Comparison of ENCODE assay signal across 8 cellular contexts in genomic region chr2:46915281-46915810, GRCh38. TPM values are rescaled to one million over a fixed set of nuclear protein-coding genes. Genes with fewer than 3 reads are reported as not detected.
A peak's percentile ranks its signal among the peaks of the same experiment; 100 is the strongest.
DNase-seq lines count a peak whose midpoint lies in the region; ATAC-seq, FAIRE-seq and TF ChIP-seq lines count a peak whose summit lies in the region.

Gene MCFD2 (minus strand): TSS chr2:46915806. CDS start chr2:46909171, 6,635 bp downstream.

- 0 out of 2 replicates have a peak, but pooled peaks cover 2% of the 10 kb centered on the region for H4K20me1 ChIP-seq in GM12878 (ENCODE audit: control insufficient read depth, insufficient read depth)

- in situ Hi-C loops in GM12878 (cut with MboI): loop anchor here (5.0 kb wide), 1 partner anchor 397 kb away; no protein-coding TSS in a partner anchor

- H3K4me3 ChIP-seq in BE2C (ENCODE audit: low read depth, low read length) (peak within 1 kb of the TSS; percentile 95), GM12878 (peak within 1 kb of the TSS; percentile 84), iPS-11a (ENCODE audit: low read depth, low read length) (peak within 1 kb of the TSS; percentile 93), skeletal muscle satellite cell (ENCODE audit: low read length) (peak within 1 kb of the TSS; percentile 87)

- intact Hi-C loops in GM12878 (cut with micrococcal nuclease; ENCODE audit: unreplicated experiment): loop anchor here (1.0 kb wide), 1 partner anchor 68 kb away; no protein-coding TSS in a partner anchor

- H3K36me3 ChIP-seq in BE2C: peaks cover 1% of the 10 kb centered on the region
- H3K36me3 ChIP-seq in GM12878 (ENCODE audit: control insufficient read depth in 2 of 2, insufficient read depth in 2 of 2, low read length in 1 of 2): 0 out of 4 replicates have a peak, but pooled peaks cover 0 to 3% of the 10 kb centered on the region in 2 experiments
- H3K36me3 ChIP-seq in skeletal muscle satellite cell (ENCODE audit: insufficient read depth, low read length): peaks cover 12% of the 10 kb centered on the region

- DNase-seq in BE2C (peak; percentile 58), GM12878 (ENCODE audit: low read depth, low spot score) (no peak), NCI-H748 (lab: John Stamatoyannopoulos, UW; ENCODE audit: unreplicated experiment) (no peak), GDM1 (lab: John Stamatoyannopoulos, UW) (no peak)

- H3K27me3 ChIP-seq in BE2C (no peaks in the 10 kb centered on the region), GM12878 (replicated peaks in 1 of 2; ENCODE audit: control insufficient read depth in 2 of 2, insufficient read depth in 2 of 2, low read length in 1 of 2) (no peaks in the 10 kb centered on the region), skeletal muscle satellite cell (ENCODE audit: control insufficient read depth, insufficient read depth, low read length) (no peaks in the 10 kb centered on the region)

- WGBS in GM12878 (ENCODE audit: insufficient coverage, insufficient replicate concordance, low lambda C conversion rate, missing lambda C conversion rate): 3% methylated on average over 34 of the region's 38 CpGs

- TF ChIP-seq RAD21 in Ishikawa (IDR thresholded peaks at IDR 0.05; ENCODE audit: low read depth): no peak
- TF ChIP-seq RAD21 in GM12878 (IDR thresholded peaks at IDR 0.05; ENCODE audit: insufficient read depth, low read depth, low read length): no peak

- TF ChIP-seq EP300 in Ishikawa (IDR thresholded peaks at IDR 0.05; ENCODE audit: borderline replicate concordance) (no peak), GM12878 (IDR thresholded peaks at IDR 0.05; ENCODE audit: borderline replicate concordance in 1 of 2, control insufficient read depth in 1 of 2, low read depth in 2 of 2, low read length in 2 of 2) (no peak)

- H3K9ac ChIP-seq in GM12878 (ENCODE audit: control insufficient read depth, insufficient read depth, low read length) (peak within 1 kb of the TSS; percentile 67), skeletal muscle satellite cell (ENCODE audit: low read depth, low read length) (peak within 1 kb of the TSS; percentile 98)

- SMC1A ChIA-PET in GM12878 (lab: Charles Lee; ENCODE audit: uncharacterized antibody, unreplicated experiment): no interaction called here

- ATAC-seq in GM21423 (IDR thresholded peaks at IDR 0.05; ENCODE audit: unreplicated experiment): peak; percentile 19
- ATAC-seq in GM12878: peak; percentile 22; the same call in 2 of the 3 replicates

- H3K79me2 ChIP-seq in GM12878 (ENCODE audit: control insufficient read depth, insufficient read depth, low read length): peaks cover 18% of the 10 kb centered on the region

- H3K4me1 ChIP-seq in BE2C: no peaks in the 10 kb centered on the region; the same call in 1 of the 2 replicates
- peaks cover 16% of the 10 kb centered on the region for H3K4me1 ChIP-seq in GM12878 (ENCODE audit: control insufficient read depth, insufficient read depth, low read length)
- H3K4me1 ChIP-seq in skeletal muscle satellite cell (ENCODE audit: control insufficient read depth, insufficient read depth, low read length): peaks cover 26% of the 10 kb centered on the region

- POLR2A ChIA-PET in GM12878 (lab: Charles Lee): interaction anchor here (0.8 to 1.7 kb wide), 3 partner anchors 33 to 68 kb away, joined by 3 to 9 read pairs (median 3); no protein-coding TSS in a partner anchor

- no peak for TF ChIP-seq POLR2A in GM12878 (IDR thresholded peaks at IDR 0.05; ENCODE audit: low read depth, low read length)

- peak within 1 kb of the TSS; percentile 64 for H3K27ac ChIP-seq in GM12878 (ENCODE audit: control insufficient read depth, insufficient read depth)

- H3K9me3 ChIP-seq in BE2C (no peaks in the 10 kb centered on the region), GM12878 (replicated peaks; ENCODE audit: control insufficient read depth, insufficient read depth, low read length) (no peaks in the 10 kb centered on the region), skeletal muscle satellite cell (replicated peaks; ENCODE audit: low read length) (no peaks in the 10 kb centered on the region)

- CTCF ChIA-PET in GM12878 (lab: Yijun Ruan, JAX): interaction anchor here (1.0 to 3.6 kb wide), 5 partner anchors 26 to 408 kb away, joined by 3 to 11 read pairs (median 6); no protein-coding TSS in a partner anchor

- peak within 1 kb of the TSS; percentile 98 for H2AFZ ChIP-seq in GM12878 (ENCODE audit: control insufficient read depth, low read depth, low read length)

- TF ChIP-seq CTCF in BE2C (IDR thresholded peaks at IDR 0.05; ENCODE audit: low read depth, low read length) (no peak), GM12878 (IDR thresholded peaks at IDR 0.05 in 2 of 3, conservative IDR thresholded peaks at IDR 0.05 in 1 of 3; ENCODE audit: control insufficient read depth in 2 of 3, extremely low read depth in 1 of 3, insufficient read depth in 1 of 3, low read depth in 3 of 3, low read length in 3 of 3) (no peak)

- no peak for FAIRE-seq in GM12878 (lab: Jason Lieb, UNC)

- peak within 1 kb of the TSS; percentile 93 for H3K4me2 ChIP-seq in GM12878 (ENCODE audit: control insufficient read depth, insufficient read depth)
- H3K4me2 ChIP-seq in skeletal muscle satellite cell (ENCODE audit: low read length): peak within 1 kb of the TSS; percentile 87

- RAD21 ChIA-PET in GM12878 (lab: Charles Lee; ENCODE audit: unreplicated experiment): interaction anchor here (1.5 kb wide), 1 partner anchor 408 kb away, joined by 6 read pairs; no protein-coding TSS in a partner anchor

- TSS peak; percentile 71 for BruUV-seq in GM12878 (replicated peaks; lab: Mats Ljungman, UMichigan)

TF ChIP-seq in Ishikawa, 13 proteins besides CTCF, POLR2A, EP300 and RAD21:
- TF ChIP-seq MAX (IDR thresholded peaks at IDR 0.05) (no peak), ZBTB7A (IDR thresholded peaks at IDR 0.05; ENCODE audit: low read depth) (peak; percentile 75)

TF ChIP-seq in GM12878, 131 proteins besides CTCF, POLR2A, EP300 and RAD21:
- TF ChIP-seq SPI1 (IDR thresholded peaks at IDR 0.05; ENCODE audit: borderline replicate concordance, insufficient read depth, low read depth, low read length) (no peak), IKZF1 (conservative IDR thresholded peaks at IDR 0.05) (peak; percentile 10; the same call in 1 of the 2 replicates), NKRF (conservative IDR thresholded peaks at IDR 0.05) (peak; percentile 19; the same call in 1 of the 2 replicates), SUPT20H (IDR thresholded peaks at IDR 0.05; ENCODE audit: borderline replicate concordance, control insufficient read depth, low read depth, low read length) (no peak), BCL11A (IDR thresholded peaks at IDR 0.05; ENCODE audit: low read depth, low read length) (no peak), YY1 (IDR thresholded peaks at IDR 0.05; ENCODE audit: low read depth, low read length) (no peak), LARP7 (IDR thresholded peaks at IDR 0.05) (0 out of 2 replicates have a peak, but pooled peaks have one; percentile 17), SMAD1 (IDR thresholded peaks at IDR 0.05; ENCODE audit: low read depth, partially characterized antibody) (no peak), MEF2B (IDR thresholded peaks at IDR 0.05; ENCODE audit: partially characterized antibody, poor library complexity, severe bottlenecking) (peak; percentile 51), RBBP5 (conservative IDR thresholded peaks at IDR 0.05) (no peak), HDGF (IDR thresholded peaks at IDR 0.05) (0 out of 2 replicates have a peak, but pooled peaks have one; percentile 20), DPF2 (IDR thresholded peaks at IDR 0.05) (0 out of 2 replicates have a peak, but pooled peaks have one; percentile 4)

RNA-seq across cellular contexts. Expression of gene MCFD2, which starts in this region (rescaled TPM):
- polyA plus RNA-seq in BE2C (2012; ENCODE audit: insufficient read depth, insufficient read length, low read depth): 42.6 TPM
- 47.7 and 66.1 TPM in 2 replicates for total RNA-seq in GM12878 (2013; cell fraction: nucleolus; rRNA removed)
- total RNA-seq in GM12878 (2014; rRNA removed) (37.1 and 39.6 TPM in 2 replicates), GM12878 (2014; rRNA removed; fragmentation: Illumina TruSeq; extraction: Trizol) (40.2 and 40.9 TPM in 2 replicates), GM12878 (2021) (41.7 and 43.5 TPM in 2 replicates)
- polyA plus RNA-seq in GM12878 (2011; ENCODE audit: low read depth): 16.7 TPM
- polyA plus RNA-seq in GM12878 (2011; rRNA removed) (57.3 and 86.6 TPM in 2 replicates), GM12878 (2014; fragmentation: Illumina TruSeq; extraction: Trizol) (40.3 and 43.2 TPM in 2 replicates), GM12878 (2014; fragmentation: Nextera tagmentation; extraction: Ambion mirVana) (10 to 100 TPM; 35.8 to 40.7 TPM), GM12878 (2014; rRNA removed) (32.4 and 35.5 TPM in 2 replicates), GM12878 (2016; fragmentation: Nextera tagmentation; extraction: Ambion mirVana) (10 to 100 TPM; 35.0 to 40.4 TPM)
- 32.0 and 38.7 TPM in 2 replicates for polyA plus RNA-seq in GM12878 (2011; cell fraction: cytosol; rRNA removed)
- 23.7 and 25.7 TPM in 2 replicates for polyA plus RNA-seq in GM12878 (2011; cell fraction: nucleus; rRNA removed)
- 26.4 and 27.5 TPM in 2 replicates for polyA plus RNA-seq in GM12878 (2012)
- 52.5 and 69.2 TPM in 2 replicates for polyA minus RNA-seq in GM12878 (2011; rRNA and poly(A)+ RNA removed)
- 17.8 and 19.9 TPM in 2 replicates for polyA minus RNA-seq in GM12878 (2011; cell fraction: cytosol; rRNA and poly(A)+ RNA removed)
- polyA minus RNA-seq in GM12878 (2011; cell fraction: nucleus; rRNA and poly(A)+ RNA removed): 14.3 and 24.3 TPM in 2 replicates
- 146 and 148 TPM in 2 replicates for total RNA-seq in skeletal muscle satellite cell (2012; rRNA removed)
